Comparison of ENCODE assay signal across 1 cellular context in genomic region chr7:134901389-134902020, GRCh38.
A peak's percentile ranks its signal among the peaks of the same experiment; 100 is the strongest.
TF ChIP-seq lines count a peak whose summit lies in the region.

No MANE protein-coding gene starts in this region.

TF ChIP-seq in HepG2, 621 proteins besides CTCF, POLR2A, EP300 and RAD21 (continued from another document and continues in another):
- no peak for TF ChIP-seq LRRFIP1 (CRISPR knock-in tag; conservative IDR thresholded peaks at IDR 0.05)
- no peak for TF ChIP-seq GRHL1 (CRISPR knock-in tag; conservative IDR thresholded peaks at IDR 0.05)
- TF ChIP-seq JUND (CRISPR knock-in tag; IDR thresholded peaks at IDR 0.05): peak; percentile 90
- no peak for TF ChIP-seq ZSCAN21 (CRISPR knock-in tag; IDR thresholded peaks at IDR 0.05; ENCODE audit: borderline replicate concordance)
- peak; percentile 75 for TF ChIP-seq KDM6A (CRISPR knock-in tag; IDR thresholded peaks at IDR 0.05; ENCODE audit: low read depth)
- TF ChIP-seq RORA (CRISPR knock-in tag; IDR thresholded peaks at IDR 0.05): no peak
- peak; percentile 60; the same call in 1 of the 2 replicates for TF ChIP-seq ATF1 (CRISPR knock-in tag; IDR thresholded peaks at IDR 0.05)
- TF ChIP-seq ZNF12 (CRISPR knock-in tag; IDR thresholded peaks at IDR 0.05): no peak
- no peak for TF ChIP-seq NBN (conservative IDR thresholded peaks at IDR 0.05)
- no peak for TF ChIP-seq ZNF407 (CRISPR knock-in tag; IDR thresholded peaks at IDR 0.05; ENCODE audit: not compliant biosample characterization)
- no peak for TF ChIP-seq TAF15 (IDR thresholded peaks at IDR 0.05; ENCODE audit: low read depth, low read length, poor library complexity, severe bottlenecking)
- TF ChIP-seq ZNF317 (CRISPR knock-in tag; IDR thresholded peaks at IDR 0.05): peak; percentile 88; the same call in 1 of the 2 replicates
- no peak for TF ChIP-seq ZNF674 (CRISPR knock-in tag; IDR thresholded peaks at IDR 0.05; ENCODE audit: low read depth)
- TF ChIP-seq NR2F1 (CRISPR knock-in tag; IDR thresholded peaks at IDR 0.05): peak; percentile 10 to 42; a peak in 1 of 4 replicates
- no peak for TF ChIP-seq ZNF468 (CRISPR knock-in tag; IDR thresholded peaks at IDR 0.05)
- TF ChIP-seq HNF4G (IDR thresholded peaks at IDR 0.05; ENCODE audit: borderline replicate concordance, low read depth, low read length): peak; percentile 86
- TF ChIP-seq HNF4G (CRISPR knock-in tag; IDR thresholded peaks at IDR 0.05; ENCODE audit: borderline replicate concordance, low read depth): peak; percentile 84; the same call in 1 of the 2 replicates
- TF ChIP-seq RCOR2 (CRISPR knock-in tag; IDR thresholded peaks at IDR 0.05): peak; percentile 62
- peak; percentile 82 for TF ChIP-seq FOXP4 (CRISPR knock-in tag; IDR thresholded peaks at IDR 0.05)
- peak; percentile 99 for TF ChIP-seq ATF2 (CRISPR knock-in tag; IDR thresholded peaks at IDR 0.05)
- TF ChIP-seq ZFAT (CRISPR knock-in tag; conservative IDR thresholded peaks at IDR 0.05): no peak
- no peak for TF ChIP-seq ZNF354B (CRISPR knock-in tag; IDR thresholded peaks at IDR 0.05)
- no peak for TF ChIP-seq ZNF10 (CRISPR knock-in tag; IDR thresholded peaks at IDR 0.05; ENCODE audit: borderline replicate concordance, low read depth)
- TF ChIP-seq ZNF20 (CRISPR knock-in tag; IDR thresholded peaks at IDR 0.05): no peak
- 0 out of 2 replicates have a peak, but pooled peaks have one; percentile 44 for TF ChIP-seq ZHX2 (IDR thresholded peaks at IDR 0.05; ENCODE audit: low read depth)
- TF ChIP-seq ZHX2 (CRISPR knock-in tag; IDR thresholded peaks at IDR 0.05; ENCODE audit: borderline replicate concordance): no peak
- no peak for TF ChIP-seq TOPORS (CRISPR knock-in tag; IDR thresholded peaks at IDR 0.05)
- no peak for TF ChIP-seq ZMYM2 (CRISPR knock-in tag; IDR thresholded peaks at IDR 0.05)
- TF ChIP-seq ZNF891 (CRISPR knock-in tag; IDR thresholded peaks at IDR 0.05): no peak
- no peak for TF ChIP-seq HOXD1 (CRISPR knock-in tag; IDR thresholded peaks at IDR 0.05)
- TF ChIP-seq GATAD1 (CRISPR knock-in tag; IDR thresholded peaks at IDR 0.05): peak; percentile 38; the same call in 1 of the 2 replicates
- TF ChIP-seq PBX2 (CRISPR knock-in tag; IDR thresholded peaks at IDR 0.05): no peak
- no peak for TF ChIP-seq ZNF839 (CRISPR knock-in tag; IDR thresholded peaks at IDR 0.05; ENCODE audit: borderline replicate concordance)
- TF ChIP-seq ZNF564 (CRISPR knock-in tag; IDR thresholded peaks at IDR 0.05): no peak
